ENCODE assay signal across 1 cellular context in the genomic region with DNA sequence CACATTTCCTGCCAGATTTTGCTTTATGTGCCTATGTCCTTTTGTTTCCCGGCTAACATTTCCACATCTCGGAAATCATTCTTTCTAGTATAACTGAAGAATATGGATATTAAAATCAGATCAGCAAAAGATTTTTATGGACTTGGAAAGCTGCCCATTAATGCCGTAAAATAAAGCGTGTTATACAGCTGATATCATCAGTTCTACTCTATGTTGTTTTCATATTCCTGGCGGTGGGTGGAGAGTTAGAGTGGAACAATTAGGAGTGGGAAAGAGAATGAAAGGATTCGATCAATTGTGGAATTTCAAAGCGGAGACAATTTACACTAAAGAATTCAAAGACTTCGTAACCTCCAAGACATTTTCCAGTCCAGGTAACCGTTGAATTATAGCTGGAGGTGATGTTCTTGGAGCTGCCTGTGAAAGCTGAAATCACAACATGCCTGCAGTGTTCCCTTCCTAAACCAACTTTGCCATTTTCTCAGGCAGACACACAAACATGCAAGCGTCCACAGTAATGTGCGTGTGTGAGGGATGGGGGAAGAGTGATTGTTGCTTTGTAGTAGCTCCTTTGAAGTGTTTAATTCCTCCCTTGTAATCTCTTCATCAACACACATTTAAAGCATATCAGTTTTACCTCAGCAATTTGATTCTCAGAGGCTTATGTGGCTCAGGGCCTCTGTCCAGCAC.
A peak's percentile ranks its signal among the peaks of the same experiment; 100 is the strongest.
TF ChIP-seq lines count a peak whose summit lies in the region.

No MANE protein-coding gene starts in this region.

TF ChIP-seq in HEK293, 187 proteins besides CTCF, POLR2A, EP300 and RAD21 (continued from another document and continues in another):
- TF ChIP-seq, protein P1, sequence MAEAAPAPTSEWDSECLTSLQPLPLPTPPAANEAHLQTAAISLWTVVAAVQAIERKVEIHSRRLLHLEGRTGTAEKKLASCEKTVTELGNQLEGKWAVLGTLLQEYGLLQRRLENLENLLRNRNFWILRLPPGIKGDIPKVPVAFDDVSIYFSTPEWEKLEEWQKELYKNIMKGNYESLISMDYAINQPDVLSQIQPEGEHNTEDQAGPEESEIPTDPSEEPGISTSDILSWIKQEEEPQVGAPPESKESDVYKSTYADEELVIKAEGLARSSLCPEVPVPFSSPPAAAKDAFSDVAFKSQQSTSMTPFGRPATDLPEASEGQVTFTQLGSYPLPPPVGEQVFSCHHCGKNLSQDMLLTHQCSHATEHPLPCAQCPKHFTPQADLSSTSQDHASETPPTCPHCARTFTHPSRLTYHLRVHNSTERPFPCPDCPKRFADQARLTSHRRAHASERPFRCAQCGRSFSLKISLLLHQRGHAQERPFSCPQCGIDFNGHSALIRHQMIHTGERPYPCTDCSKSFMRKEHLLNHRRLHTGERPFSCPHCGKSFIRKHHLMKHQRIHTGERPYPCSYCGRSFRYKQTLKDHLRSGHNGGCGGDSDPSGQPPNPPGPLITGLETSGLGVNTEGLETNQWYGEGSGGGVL (tag by site-specific recombination; IDR thresholded peaks at IDR 0.05) = peak; percentile 9; the same call in 1 of the 2 replicates
- TF ChIP-seq, protein P2, sequence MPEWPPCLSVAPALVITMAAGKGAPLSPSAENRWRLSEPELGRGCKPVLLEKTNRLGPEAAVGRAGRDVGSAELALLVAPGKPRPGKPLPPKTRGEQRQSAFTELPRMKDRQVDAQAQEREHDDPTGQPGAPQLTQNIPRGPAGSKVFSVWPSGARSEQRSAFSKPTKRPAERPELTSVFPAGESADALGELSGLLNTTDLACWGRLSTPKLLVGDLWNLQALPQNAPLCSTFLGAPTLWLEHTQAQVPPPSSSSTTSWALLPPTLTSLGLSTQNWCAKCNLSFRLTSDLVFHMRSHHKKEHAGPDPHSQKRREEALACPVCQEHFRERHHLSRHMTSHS (tag by site-specific recombination; IDR thresholded peaks at IDR 0.05) = no peak
- 0 out of 2 replicates have a peak, but pooled peaks have one; percentile 34 for TF ChIP-seq ZSCAN30 (tag by site-specific recombination; IDR thresholded peaks at IDR 0.05)
- no peak for TF ChIP-seq ZNF426 (tag by site-specific recombination; IDR thresholded peaks at IDR 0.05)
- TF ChIP-seq ZNF624 (tag by site-specific recombination; IDR thresholded peaks at IDR 0.05) = no peak
- TF ChIP-seq, protein P3, sequence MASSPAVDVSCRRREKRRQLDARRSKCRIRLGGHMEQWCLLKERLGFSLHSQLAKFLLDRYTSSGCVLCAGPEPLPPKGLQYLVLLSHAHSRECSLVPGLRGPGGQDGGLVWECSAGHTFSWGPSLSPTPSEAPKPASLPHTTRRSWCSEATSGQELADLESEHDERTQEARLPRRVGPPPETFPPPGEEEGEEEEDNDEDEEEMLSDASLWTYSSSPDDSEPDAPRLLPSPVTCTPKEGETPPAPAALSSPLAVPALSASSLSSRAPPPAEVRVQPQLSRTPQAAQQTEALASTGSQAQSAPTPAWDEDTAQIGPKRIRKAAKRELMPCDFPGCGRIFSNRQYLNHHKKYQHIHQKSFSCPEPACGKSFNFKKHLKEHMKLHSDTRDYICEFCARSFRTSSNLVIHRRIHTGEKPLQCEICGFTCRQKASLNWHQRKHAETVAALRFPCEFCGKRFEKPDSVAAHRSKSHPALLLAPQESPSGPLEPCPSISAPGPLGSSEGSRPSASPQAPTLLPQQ (tag by site-specific recombination; IDR thresholded peaks at IDR 0.05) = no peak
- TF ChIP-seq GLIS2 (tag by site-specific recombination; IDR thresholded peaks at IDR 0.05) = no peak
- no peak for TF ChIP-seq YY2 (tag by site-specific recombination; IDR thresholded peaks at IDR 0.05)
- TF ChIP-seq IKZF3 (tag by site-specific recombination; IDR thresholded peaks at IDR 0.05) = peak; percentile 65
- no peak for TF ChIP-seq ZFHX2 (tag by site-specific recombination; conservative IDR thresholded peaks at IDR 0.05)
- TF ChIP-seq ZNF302 (tag by site-specific recombination; IDR thresholded peaks at IDR 0.05; ENCODE audit: low read depth) = no peak
- TF ChIP-seq ZNF2 (tag by site-specific recombination; IDR thresholded peaks at IDR 0.05) = no peak
- TF ChIP-seq TRIM28 (IDR thresholded peaks at IDR 0.05; ENCODE audit: borderline replicate concordance, low read length) = no peak
- TF ChIP-seq, protein P4, sequence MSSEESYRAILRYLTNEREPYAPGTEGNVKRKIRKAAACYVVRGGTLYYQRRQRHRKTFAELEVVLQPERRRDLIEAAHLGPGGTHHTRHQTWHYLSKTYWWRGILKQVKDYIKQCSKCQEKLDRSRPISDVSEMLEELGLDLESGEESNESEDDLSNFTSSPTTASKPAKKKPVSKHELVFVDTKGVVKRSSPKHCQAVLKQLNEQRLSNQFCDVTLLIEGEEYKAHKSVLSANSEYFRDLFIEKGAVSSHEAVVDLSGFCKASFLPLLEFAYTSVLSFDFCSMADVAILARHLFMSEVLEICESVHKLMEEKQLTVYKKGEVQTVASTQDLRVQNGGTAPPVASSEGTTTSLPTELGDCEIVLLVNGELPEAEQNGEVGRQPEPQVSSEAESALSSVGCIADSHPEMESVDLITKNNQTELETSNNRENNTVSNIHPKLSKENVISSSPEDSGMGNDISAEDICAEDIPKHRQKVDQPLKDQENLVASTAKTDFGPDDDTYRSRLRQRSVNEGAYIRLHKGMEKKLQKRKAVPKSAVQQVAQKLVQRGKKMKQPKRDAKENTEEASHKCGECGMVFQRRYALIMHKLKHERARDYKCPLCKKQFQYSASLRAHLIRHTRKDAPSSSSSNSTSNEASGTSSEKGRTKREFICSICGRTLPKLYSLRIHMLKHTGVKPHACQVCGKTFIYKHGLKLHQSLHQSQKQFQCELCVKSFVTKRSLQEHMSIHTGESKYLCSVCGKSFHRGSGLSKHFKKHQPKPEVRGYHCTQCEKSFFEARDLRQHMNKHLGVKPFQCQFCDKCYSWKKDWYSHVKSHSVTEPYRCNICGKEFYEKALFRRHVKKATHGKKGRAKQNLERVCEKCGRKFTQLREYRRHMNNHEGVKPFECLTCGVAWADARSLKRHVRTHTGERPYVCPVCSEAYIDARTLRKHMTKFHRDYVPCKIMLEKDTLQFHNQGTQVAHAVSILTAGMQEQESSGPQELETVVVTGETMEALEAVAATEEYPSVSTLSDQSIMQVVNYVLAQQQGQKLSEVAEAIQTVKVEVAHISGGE (tag by site-specific recombination; conservative IDR thresholded peaks at IDR 0.05; ENCODE audit: low read depth) = no peak
- TF ChIP-seq ZNF121 (tag by site-specific recombination; IDR thresholded peaks at IDR 0.05) = no peak
- TF ChIP-seq, protein P5, sequence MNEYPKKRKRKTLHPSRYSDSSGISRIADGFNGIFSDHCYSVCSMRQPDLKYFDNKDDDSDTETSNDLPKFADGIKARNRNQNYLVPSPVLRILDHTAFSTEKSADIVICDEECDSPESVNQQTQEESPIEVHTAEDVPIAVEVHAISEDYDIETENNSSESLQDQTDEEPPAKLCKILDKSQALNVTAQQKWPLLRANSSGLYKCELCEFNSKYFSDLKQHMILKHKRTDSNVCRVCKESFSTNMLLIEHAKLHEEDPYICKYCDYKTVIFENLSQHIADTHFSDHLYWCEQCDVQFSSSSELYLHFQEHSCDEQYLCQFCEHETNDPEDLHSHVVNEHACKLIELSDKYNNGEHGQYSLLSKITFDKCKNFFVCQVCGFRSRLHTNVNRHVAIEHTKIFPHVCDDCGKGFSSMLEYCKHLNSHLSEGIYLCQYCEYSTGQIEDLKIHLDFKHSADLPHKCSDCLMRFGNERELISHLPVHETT (tag by site-specific recombination; IDR thresholded peaks at IDR 0.05) = peak; percentile 77
- no peak for TF ChIP-seq YY1 (tag by site-specific recombination; IDR thresholded peaks at IDR 0.05)
- TF ChIP-seq ZNF623 (tag by site-specific recombination; IDR thresholded peaks at IDR 0.05) = no peak
- no peak for TF ChIP-seq RBAK (tag by site-specific recombination; IDR thresholded peaks at IDR 0.05)
- no peak for TF ChIP-seq ZNF664 (tag by site-specific recombination; IDR thresholded peaks at IDR 0.05)
- TF ChIP-seq ZNF211 (tag by site-specific recombination; IDR thresholded peaks at IDR 0.05; ENCODE audit: low read depth) = no peak
- 0 out of 2 replicates have a peak, but pooled peaks have one; percentile 13 for TF ChIP-seq ZEB2 (tag by site-specific recombination; IDR thresholded peaks at IDR 0.05)
- peak; percentile 56; the same call in 1 of the 2 replicates for TF ChIP-seq ZSCAN23 (tag by site-specific recombination; IDR thresholded peaks at IDR 0.05)
- TF ChIP-seq ZNF514 (tag by site-specific recombination; IDR thresholded peaks at IDR 0.05) = no peak
- TF ChIP-seq ZNF707 (tag by site-specific recombination; IDR thresholded peaks at IDR 0.05) = no peak
- no peak for TF ChIP-seq ZNF777 (tag by site-specific recombination; IDR thresholded peaks at IDR 0.05; ENCODE audit: borderline replicate concordance)
- no peak for TF ChIP-seq GFI1B (tag by site-specific recombination; IDR thresholded peaks at IDR 0.05)
- TF ChIP-seq MZF1 (tag by site-specific recombination; IDR thresholded peaks at IDR 0.05; ENCODE audit: borderline replicate concordance) = no peak
- TF ChIP-seq ZNF660 (tag by site-specific recombination; IDR thresholded peaks at IDR 0.05) = no peak
- no peak for TF ChIP-seq ZFP3 (tag by site-specific recombination; IDR thresholded peaks at IDR 0.05; ENCODE audit: low read depth)
- TF ChIP-seq ZFP37 (tag by site-specific recombination; IDR thresholded peaks at IDR 0.05) = no peak
- TF ChIP-seq HOXA7 (CRISPR knock-in tag; IDR thresholded peaks at IDR 0.05; ENCODE audit: borderline replicate concordance) = no peak
- TF ChIP-seq, protein P6, sequence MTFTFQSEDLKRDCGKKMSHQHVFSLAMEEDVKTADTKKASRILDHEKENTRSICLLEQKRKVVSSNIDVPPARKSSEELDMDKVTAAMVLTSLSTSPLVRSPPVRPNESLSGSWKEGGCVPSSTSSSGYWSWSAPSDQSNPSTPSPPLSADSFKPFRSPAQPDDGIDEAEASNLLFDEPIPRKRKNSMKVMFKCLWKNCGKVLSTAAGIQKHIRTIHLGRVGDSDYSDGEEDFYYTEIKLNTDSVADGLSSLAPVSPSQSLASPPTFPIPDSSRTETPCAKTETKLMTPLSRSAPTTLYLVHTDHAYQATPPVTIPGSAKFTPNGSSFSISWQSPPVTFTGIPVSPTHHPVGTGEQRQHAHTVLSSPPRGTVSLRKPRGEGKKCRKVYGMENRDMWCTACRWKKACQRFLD (tag by site-specific recombination; IDR thresholded peaks at IDR 0.05) = no peak
- TF ChIP-seq ZNF266 (tag by site-specific recombination; IDR thresholded peaks at IDR 0.05; ENCODE audit: low read depth) = no peak
- TF ChIP-seq ZNF433 (tag by site-specific recombination; IDR thresholded peaks at IDR 0.05; ENCODE audit: low read depth) = no peak
- TF ChIP-seq, protein P7, sequence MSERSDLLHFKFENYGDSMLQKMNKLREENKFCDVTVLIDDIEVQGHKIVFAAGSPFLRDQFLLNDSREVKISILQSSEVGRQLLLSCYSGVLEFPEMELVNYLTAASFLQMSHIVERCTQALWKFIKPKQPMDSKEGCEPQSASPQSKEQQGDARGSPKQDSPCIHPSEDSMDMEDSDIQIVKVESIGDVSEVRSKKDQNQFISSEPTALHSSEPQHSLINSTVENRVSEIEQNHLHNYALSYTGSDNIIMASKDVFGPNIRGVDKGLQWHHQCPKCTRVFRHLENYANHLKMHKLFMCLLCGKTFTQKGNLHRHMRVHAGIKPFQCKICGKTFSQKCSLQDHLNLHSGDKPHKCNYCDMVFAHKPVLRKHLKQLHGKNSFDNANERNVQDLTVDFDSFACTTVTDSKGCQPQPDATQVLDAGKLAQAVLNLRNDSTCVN (tag by site-specific recombination; optimal IDR thresholded peaks at IDR 0.05) = no peak
- TF ChIP-seq ZNF174 (tag by site-specific recombination; IDR thresholded peaks at IDR 0.05) = no peak
- TF ChIP-seq ZNF423 (tag by site-specific recombination; IDR thresholded peaks at IDR 0.05) = no peak
- no peak for TF ChIP-seq ZBTB8A (tag by site-specific recombination; IDR thresholded peaks at IDR 0.05)
- no peak for TF ChIP-seq MYNN (tag by site-specific recombination; IDR thresholded peaks at IDR 0.05; ENCODE audit: borderline replicate concordance)
- no peak for TF ChIP-seq ZNF747 (tag by site-specific recombination; IDR thresholded peaks at IDR 0.05)
- 0 out of 2 replicates have a peak, but pooled peaks have one; percentile 16 for TF ChIP-seq ZNF596 (tag by site-specific recombination; IDR thresholded peaks at IDR 0.05)
- no peak for TF ChIP-seq ZNF221 (tag by site-specific recombination; IDR thresholded peaks at IDR 0.05; ENCODE audit: borderline replicate concordance)
- TF ChIP-seq TCF7L2 (IDR thresholded peaks at IDR 0.05; ENCODE audit: borderline replicate concordance, low read depth, low read length) = peak; percentile 79
- TF ChIP-seq KLF7 (tag by site-specific recombination; IDR thresholded peaks at IDR 0.05; ENCODE audit: borderline replicate concordance) = no peak
- TF ChIP-seq ZNF530 (tag by site-specific recombination; IDR thresholded peaks at IDR 0.05; ENCODE audit: low read depth) = no peak
- no peak for TF ChIP-seq HOXC10 (CRISPR knock-in tag; IDR thresholded peaks at IDR 0.05)
- no peak for TF ChIP-seq ZBTB48 (tag by site-specific recombination; IDR thresholded peaks at IDR 0.05)
- no peak for TF ChIP-seq ZNF404 (tag by site-specific recombination; IDR thresholded peaks at IDR 0.05)
- no peak for TF ChIP-seq ZNF274 (IDR thresholded peaks at IDR 0.05; ENCODE audit: low read length)
- TF ChIP-seq ZNF274 (tag by site-specific recombination; IDR thresholded peaks at IDR 0.05; ENCODE audit: borderline replicate concordance) = no peak
- TF ChIP-seq, protein P8, sequence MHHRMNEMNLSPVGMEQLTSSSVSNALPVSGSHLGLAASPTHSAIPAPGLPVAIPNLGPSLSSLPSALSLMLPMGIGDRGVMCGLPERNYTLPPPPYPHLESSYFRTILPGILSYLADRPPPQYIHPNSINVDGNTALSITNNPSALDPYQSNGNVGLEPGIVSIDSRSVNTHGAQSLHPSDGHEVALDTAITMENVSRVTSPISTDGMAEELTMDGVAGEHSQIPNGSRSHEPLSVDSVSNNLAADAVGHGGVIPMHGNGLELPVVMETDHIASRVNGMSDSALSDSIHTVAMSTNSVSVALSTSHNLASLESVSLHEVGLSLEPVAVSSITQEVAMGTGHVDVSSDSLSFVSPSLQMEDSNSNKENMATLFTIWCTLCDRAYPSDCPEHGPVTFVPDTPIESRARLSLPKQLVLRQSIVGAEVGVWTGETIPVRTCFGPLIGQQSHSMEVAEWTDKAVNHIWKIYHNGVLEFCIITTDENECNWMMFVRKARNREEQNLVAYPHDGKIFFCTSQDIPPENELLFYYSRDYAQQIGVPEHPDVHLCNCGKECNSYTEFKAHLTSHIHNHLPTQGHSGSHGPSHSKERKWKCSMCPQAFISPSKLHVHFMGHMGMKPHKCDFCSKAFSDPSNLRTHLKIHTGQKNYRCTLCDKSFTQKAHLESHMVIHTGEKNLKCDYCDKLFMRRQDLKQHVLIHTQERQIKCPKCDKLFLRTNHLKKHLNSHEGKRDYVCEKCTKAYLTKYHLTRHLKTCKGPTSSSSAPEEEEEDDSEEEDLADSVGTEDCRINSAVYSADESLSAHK (tag by site-specific recombination; IDR thresholded peaks at IDR 0.05) = 0 out of 2 replicates have a peak, but pooled peaks have one; percentile 24
